19 cellular contexts compared by ENCODE assay signal in the genomic region with DNA sequence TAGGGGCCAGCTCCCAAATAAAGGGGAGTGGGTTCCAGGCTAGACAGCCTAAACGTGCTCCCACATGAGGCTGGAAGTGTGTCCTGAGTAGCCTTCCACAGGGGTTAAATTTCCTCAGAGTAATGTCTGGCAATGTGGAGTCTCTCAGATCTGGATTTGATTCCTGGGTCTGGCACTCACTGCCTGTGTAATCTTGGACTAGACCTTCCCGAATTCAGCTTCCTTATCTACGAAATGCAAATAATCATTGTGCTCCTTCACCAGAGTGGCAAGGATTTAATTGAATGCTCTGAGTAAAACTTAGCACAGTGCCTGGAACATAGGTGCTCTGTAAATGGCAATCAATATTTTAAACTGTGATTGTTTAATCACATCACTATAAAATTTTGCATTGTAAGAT.
"Had no signal": no experiment of that assay in that cellular context is flagged by ENCODE, and none has a peak within 500 bp of the region (broad histone marks: within the 10 kb centered on the region; RNA-seq: fewer than 3 reads in every experiment).

No MANE protein-coding gene starts in this region.

- H3K9me3 ChIP-seq: heart right ventricle, lower lobe of right lung, transverse colon had no signal

- H3K27me3 ChIP-seq: heart right ventricle, transverse colon had no signal

- DNase-seq: activated CD4-positive, alpha-beta T cell treated with anti-CD3 and anti-CD28 coated beads for 4 hours; activated CD8-positive, alpha-beta memory T cell treated with anti-CD3 and anti-CD28 coated beads for 24 hours; activated gamma-delta T cell; activated naive CD8-positive, alpha-beta T cell treated with anti-CD3 and anti-CD28 coated beads, Interleukin-2, amount 10 ng/mL, durations not matched to agents 7 days and 5 days; caudate nucleus; cortex of kidney; effector memory CD8-positive, alpha-beta T cell; foreskin melanocyte; heart right ventricle; lower lobe of right lung; nephron progenitor cell; occipital lobe; posterior cingulate gyrus; right cardiac atrium; stimulated activated CD4-positive, alpha-beta T cell treated with anti-CD3 and anti-CD28 coated beads, Interleukin-2, amount 100 ng/mL, for 24 hours; stimulated activated naive CD4-positive, alpha-beta T cell; transverse colon had no signal

- H3K36me3 ChIP-seq: heart right ventricle, lower lobe of right lung, transverse colon had no signal

- ATAC-seq: heart right ventricle, left lobe of liver, right cardiac atrium had no signal

- H3K36me3 Mint-ChIP-seq: activated naive CD4-positive, alpha-beta T cell treated with anti-CD3 and anti-CD28 coated beads, Interleukin-2, amount 10 ng/mL, durations not matched to agents 7 days and 5 days had no signal

- H3K9me3 Mint-ChIP-seq: activated naive CD4-positive, alpha-beta T cell treated with anti-CD3 and anti-CD28 coated beads, Interleukin-2, amount 10 ng/mL, durations not matched to agents 7 days and 5 days; activated naive CD8-positive, alpha-beta T cell treated with anti-CD3 and anti-CD28 coated beads, Interleukin-2, amount 10 ng/mL, durations not matched to agents 7 days and 5 days; effector memory CD8-positive, alpha-beta T cell; nephron progenitor cell had no signal

- H3K27ac ChIP-seq: heart right ventricle, lower lobe of right lung, transverse colon had no signal

- H3K4me3 Mint-ChIP-seq: activated naive CD4-positive, alpha-beta T cell treated with anti-CD3 and anti-CD28 coated beads, Interleukin-2, amount 10 ng/mL, durations not matched to agents 7 days and 5 days; effector memory CD8-positive, alpha-beta T cell; nephron progenitor cell had no signal

- H3K27ac Mint-ChIP-seq: activated naive CD4-positive, alpha-beta T cell treated with anti-CD3 and anti-CD28 coated beads, Interleukin-2, amount 10 ng/mL, durations not matched to agents 7 days and 5 days had no signal

- H3K4me3 ChIP-seq: heart right ventricle, lower lobe of right lung, transverse colon had no signal

- H3K27me3 Mint-ChIP-seq: activated naive CD4-positive, alpha-beta T cell treated with anti-CD3 and anti-CD28 coated beads, Interleukin-2, amount 10 ng/mL, durations not matched to agents 7 days and 5 days; activated naive CD8-positive, alpha-beta T cell treated with anti-CD3 and anti-CD28 coated beads, Interleukin-2, amount 10 ng/mL, durations not matched to agents 7 days and 5 days; effector memory CD8-positive, alpha-beta T cell had no signal
